ENCODE assay signal across 3 cellular contexts in the genomic region with DNA sequence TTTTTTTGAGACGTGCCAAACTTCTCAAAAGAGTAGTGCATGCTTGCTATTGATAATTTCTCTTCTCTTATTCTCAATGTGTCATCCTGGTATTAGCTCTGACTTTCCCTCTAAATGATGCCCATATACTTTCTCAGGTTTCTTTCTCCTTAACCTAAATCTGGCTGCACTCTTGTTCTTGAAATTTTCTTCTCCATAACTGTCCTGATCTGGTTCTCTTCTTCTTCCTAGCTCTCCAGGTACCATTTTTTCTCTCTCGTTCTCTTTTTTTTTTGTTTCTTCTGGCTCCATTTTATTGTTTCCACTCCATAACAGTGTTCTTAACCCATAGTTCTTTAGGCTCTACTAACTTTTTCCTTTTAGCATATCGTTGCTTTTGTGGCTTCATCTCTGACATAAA.
TF ChIP-seq lines count a peak whose summit lies in the region.

No MANE protein-coding gene starts in this region.

TF ChIP-seq in HCT116, 20 proteins besides CTCF, POLR2A, EP300 and RAD21:
- TF ChIP-seq REST (IDR thresholded peaks at IDR 0.05; ENCODE audit: low read depth) (no peak), ELF1 (IDR thresholded peaks at IDR 0.05; ENCODE audit: borderline replicate concordance, low read depth) (no peak), SIN3A (IDR thresholded peaks at IDR 0.05; ENCODE audit: low read depth) (no peak)

TF ChIP-seq in endothelial cell of umbilical vein, 7 proteins besides CTCF, POLR2A, EP300 and RAD21:
- no peak for TF ChIP-seq POLR2AphosphoS5 (IDR thresholded peaks at IDR 0.05; ENCODE audit: insufficient read depth, low read depth, low read length)

TF ChIP-seq in WTC11, 78 proteins besides CTCF, POLR2A, EP300 and RAD21:
- TF ChIP-seq, protein P1, sequence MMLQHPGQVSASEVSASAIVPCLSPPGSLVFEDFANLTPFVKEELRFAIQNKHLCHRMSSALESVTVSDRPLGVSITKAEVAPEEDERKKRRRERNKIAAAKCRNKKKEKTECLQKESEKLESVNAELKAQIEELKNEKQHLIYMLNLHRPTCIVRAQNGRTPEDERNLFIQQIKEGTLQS (CRISPR knock-in tag; conservative IDR thresholded peaks at IDR 0.05): no peak
- TF ChIP-seq CREM (CRISPR knock-in tag; IDR thresholded peaks at IDR 0.05) (no peak), NR3C1 (CRISPR knock-in tag; conservative IDR thresholded peaks at IDR 0.05; ENCODE audit: low read depth) (no peak), ZNF423 (CRISPR knock-in tag; IDR thresholded peaks at IDR 0.05) (no peak), NFATC4 (CRISPR knock-in tag; IDR thresholded peaks at IDR 0.05) (no peak), ZNF671 (CRISPR knock-in tag; IDR thresholded peaks at IDR 0.05) (no peak), ZSCAN18 (CRISPR knock-in tag; IDR thresholded peaks at IDR 0.05) (no peak), FOXJ3 (CRISPR knock-in tag; IDR thresholded peaks at IDR 0.05; ENCODE audit: borderline replicate concordance) (no peak), ELF4 (CRISPR knock-in tag; IDR thresholded peaks at IDR 0.05; ENCODE audit: low read depth) (no peak), GTF2I (CRISPR knock-in tag; conservative IDR thresholded peaks at IDR 0.05) (no peak), SMAD3 (CRISPR knock-in tag; IDR thresholded peaks at IDR 0.05; ENCODE audit: borderline replicate concordance) (no peak), MXD4 (CRISPR knock-in tag; IDR thresholded peaks at IDR 0.05; ENCODE audit: borderline replicate concordance) (no peak), ETV6 (CRISPR knock-in tag; IDR thresholded peaks at IDR 0.05) (no peak), PREB (CRISPR knock-in tag; IDR thresholded peaks at IDR 0.05; ENCODE audit: borderline replicate concordance) (no peak), GRHL2 (CRISPR knock-in tag; IDR thresholded peaks at IDR 0.05; ENCODE audit: insufficient replicate concordance, severe bottlenecking) (no peak), SOX15 (CRISPR knock-in tag; IDR thresholded peaks at IDR 0.05) (no peak), HMGXB4 (CRISPR knock-in tag; IDR thresholded peaks at IDR 0.05) (no peak)
- TF ChIP-seq, protein P2, sequence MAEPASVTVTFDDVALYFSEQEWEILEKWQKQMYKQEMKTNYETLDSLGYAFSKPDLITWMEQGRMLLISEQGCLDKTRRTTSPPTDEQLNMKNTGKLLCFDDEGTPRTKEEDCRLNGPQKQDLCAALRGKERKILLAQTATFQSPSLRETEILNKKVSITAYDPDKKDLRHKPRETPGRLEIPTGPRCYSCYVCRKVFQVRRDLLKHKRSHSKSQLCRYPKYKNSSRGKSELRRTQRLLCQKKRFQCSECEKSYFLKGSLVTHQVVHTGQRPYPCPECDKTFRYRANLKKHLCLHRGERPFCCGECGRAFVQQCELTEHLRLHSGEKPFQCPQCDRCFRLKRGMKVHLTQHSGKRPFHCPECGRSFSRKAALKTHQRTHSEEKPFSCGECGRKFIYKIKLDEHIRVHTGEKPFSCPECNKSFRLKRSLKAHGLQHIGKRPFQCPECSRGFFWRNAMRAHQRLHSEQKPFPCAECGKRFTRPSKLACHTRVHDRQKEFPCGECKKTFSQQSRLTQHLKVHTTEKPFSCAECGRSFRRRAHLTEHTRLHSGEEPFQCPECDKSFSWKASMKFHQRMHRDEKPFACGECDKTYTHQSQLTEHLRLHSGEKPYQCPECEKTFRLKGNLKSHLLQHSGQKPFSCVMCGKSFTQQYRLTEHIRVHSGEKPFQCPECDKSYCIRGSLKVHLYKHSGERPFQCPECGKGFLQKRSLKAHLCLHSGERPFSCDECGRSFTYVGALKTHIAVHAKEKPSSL (CRISPR knock-in tag; conservative IDR thresholded peaks at IDR 0.05): no peak
- TF ChIP-seq, protein P3, sequence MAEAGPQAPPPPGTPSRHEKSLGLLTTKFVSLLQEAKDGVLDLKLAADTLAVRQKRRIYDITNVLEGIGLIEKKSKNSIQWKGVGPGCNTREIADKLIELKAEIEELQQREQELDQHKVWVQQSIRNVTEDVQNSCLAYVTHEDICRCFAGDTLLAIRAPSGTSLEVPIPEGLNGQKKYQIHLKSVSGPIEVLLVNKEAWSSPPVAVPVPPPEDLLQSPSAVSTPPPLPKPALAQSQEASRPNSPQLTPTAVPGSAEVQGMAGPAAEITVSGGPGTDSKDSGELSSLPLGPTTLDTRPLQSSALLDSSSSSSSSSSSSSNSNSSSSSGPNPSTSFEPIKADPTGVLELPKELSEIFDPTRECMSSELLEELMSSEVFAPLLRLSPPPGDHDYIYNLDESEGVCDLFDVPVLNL (CRISPR knock-in tag; IDR thresholded peaks at IDR 0.05; ENCODE audit: borderline replicate concordance, low read depth): no peak
